Comparison of ENCODE assay signal across 18 cellular contexts in the genomic region with DNA sequence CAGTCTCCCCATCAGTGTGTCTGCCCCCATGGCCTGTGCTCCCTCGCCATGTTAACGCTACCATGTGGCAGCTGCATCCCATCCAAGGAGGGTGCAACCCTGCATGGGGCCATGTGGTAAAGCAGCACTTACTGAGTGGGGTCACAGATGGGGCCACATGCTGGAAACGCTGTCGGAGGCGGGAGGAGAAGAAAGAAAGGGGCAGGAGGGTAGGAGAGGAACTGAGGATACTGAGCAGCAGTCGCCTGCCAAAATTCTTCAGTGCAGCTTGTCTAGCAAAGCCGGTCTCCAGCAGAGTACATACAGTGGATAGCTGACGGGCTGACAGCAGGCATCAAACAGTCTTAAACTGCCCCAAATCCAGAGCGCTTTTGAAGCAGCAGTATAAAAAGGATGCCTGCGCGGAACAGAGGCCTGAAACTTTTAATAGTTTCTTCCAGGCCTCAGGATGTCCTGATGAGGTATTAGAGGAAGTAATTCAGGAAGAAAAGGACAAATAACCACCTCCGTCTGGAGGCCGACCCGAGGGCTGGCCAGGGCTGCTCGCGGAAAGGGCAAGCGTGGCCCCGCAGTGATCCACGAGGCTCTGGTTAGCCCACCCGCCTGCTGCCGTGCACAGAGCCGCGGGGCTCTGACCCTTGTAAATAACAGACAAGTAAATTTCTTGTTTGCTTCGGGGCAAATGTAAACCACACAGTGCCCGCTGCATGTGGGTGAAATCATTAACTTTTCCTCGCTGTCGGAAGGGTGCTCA.
DNase-seq lines count a peak whose midpoint lies in the region; ATAC-seq and TF ChIP-seq lines count a peak whose summit lies in the region.
"Had no signal": no experiment of that assay in that cellular context is flagged by ENCODE, and none has a peak within 500 bp of the region (broad histone marks: within the 10 kb centered on the region; RNA-seq: fewer than 3 reads in every experiment).

No MANE protein-coding gene starts in this region.

- H3K9me3 Mint-ChIP-seq in MCF 10A (ENCODE audit: unreplicated experiment): no peaks in the 10 kb centered on the region
- peaks cover 8% of the 10 kb centered on the region for H3K9me3 Mint-ChIP-seq in activated CD8-positive, alpha-beta T cell treated with anti-CD3 and anti-CD28 coated beads, Interleukin-2, amount 10 ng/mL, durations not matched to agents 7 days and 5 days (ENCODE audit: insufficient read depth)
- H3K9me3 Mint-ChIP-seq: natural killer cell had no signal

- DNase-seq in MCF 10A (ENCODE audit: unreplicated experiment): no peak
- DNase-seq in mammary epithelial cell: no peak
- DNase-seq in activated CD8-positive, alpha-beta T cell treated with anti-CD3 and anti-CD28 coated beads, Interleukin-2, amount 10 ng/mL, durations not matched to agents 7 days and 5 days: no peak
- no peak for DNase-seq in mesenchymal stem cell
- DNase-seq in aorta: peak; percentile 27 to 65
- DNase-seq in Peyer's patch: no peak
- no peak for DNase-seq in NK-92 (lab: John Stamatoyannopoulos, UW; ENCODE audit: unreplicated experiment)
- DNase-seq: activated CD4-positive, alpha-beta T cell treated with anti-CD3 and anti-CD28 coated beads for 1 hour; activated T-cell treated with anti-CD3 and anti-CD28 coated beads, Interleukin-2, amount 50 U/mL, for 48 hours; effector CD8-positive, alpha-beta T cell; GM23248; left lung; natural killer cell; NCI-H2107; RPMI8226 had no signal

- BruUV-seq in MCF 10A (replicated peaks; lab: Mats Ljungman, UMichigan): no TSS peak
- no TSS peak for BruUV-seq in mammary epithelial cell (replicated peaks; lab: Mats Ljungman, UMichigan)

- H3K4ac ChIP-seq in mesenchymal stem cell (ENCODE audit: low read depth in 1 of 2, low read length in 2 of 2): no peak overlapping the region

- H3K9me3 ChIP-seq in mammary epithelial cell (replicated peaks; ENCODE audit: insufficient read depth, low read length) (no peaks in the 10 kb centered on the region), mesenchymal stem cell (ENCODE audit: control insufficient read depth, low read length) (no peaks in the 10 kb centered on the region), aorta (ENCODE audit: control insufficient read depth, low read length) (no peaks in the 10 kb centered on the region), Peyer's patch (no peaks in the 10 kb centered on the region)

- CTCF ChIA-PET in MCF 10A (lab: Yijun Ruan, JAX): interaction anchor here (0.6 to 3.7 kb wide), 3 partner anchors 144 to 296 kb away, joined by 4 to 16 read pairs (median 5); no protein-coding TSS in a partner anchor
- CTCF ChIA-PET in mammary epithelial cell (lab: Charles Lee; ENCODE audit: low non-redundant PET): no interaction called here
- CTCF ChIA-PET in activated CD8-positive, alpha-beta T cell treated with anti-CD3 and anti-CD28 coated beads, Interleukin-2, amount 10 ng/mL, durations not matched to agents 7 days and 5 days (lab: Charles Lee): interaction anchor here (2.0 kb wide), 1 partner anchor 76 kb away, joined by 9 read pairs; no protein-coding TSS in a partner anchor

- H3K4me3 ChIP-seq in mammary epithelial cell (replicated peaks in 1 of 3; ENCODE audit: insufficient read depth in 1 of 3, low read depth in 2 of 3, low read length in 3 of 3): no peak overlapping the region
- H3K4me3 ChIP-seq in mesenchymal stem cell (ENCODE audit: insufficient read depth in 1 of 2, low read depth in 1 of 2, low read length in 2 of 2): no peak overlapping the region
- no peak overlapping the region for H3K4me3 ChIP-seq in aorta (ENCODE audit: low read length in 2 of 2)
- H3K4me3 ChIP-seq in Peyer's patch: no peak overlapping the region
- H3K4me3 ChIP-seq: GM23248, left lung, tibial nerve had no signal

- H4K8ac ChIP-seq in mesenchymal stem cell (ENCODE audit: low read length): peak overlapping the region; percentile 15

- H3K79me1 ChIP-seq in mesenchymal stem cell (replicated peaks; ENCODE audit: low read length, poor library complexity, severe bottlenecking): peaks cover 11% of the 10 kb centered on the region

- no peak overlapping the region for H2BK5ac ChIP-seq in mesenchymal stem cell (ENCODE audit: low read depth, low read length, poor library complexity, severe bottlenecking)

- no peak overlapping the region for H2AK5ac ChIP-seq in mesenchymal stem cell (ENCODE audit: low read length, severe bottlenecking)

- H2BK120ac ChIP-seq in mesenchymal stem cell (ENCODE audit: low read depth, low read length): no peak overlapping the region

- no peaks in the 10 kb centered on the region for H3K79me2 ChIP-seq in mammary epithelial cell (ENCODE audit: insufficient read depth, low read length)

- no peaks in the 10 kb centered on the region for H3K27me3 Mint-ChIP-seq in MCF 10A (ENCODE audit: insufficient read depth, unreplicated experiment)
- H3K27me3 Mint-ChIP-seq in activated CD8-positive, alpha-beta T cell treated with anti-CD3 and anti-CD28 coated beads, Interleukin-2, amount 10 ng/mL, durations not matched to agents 7 days and 5 days (ENCODE audit: low read depth): no peaks in the 10 kb centered on the region

- H3K36me3 ChIP-seq in mammary epithelial cell (ENCODE audit: insufficient read depth, low read length): no peaks in the 10 kb centered on the region
- H3K36me3 ChIP-seq in mesenchymal stem cell (ENCODE audit: control insufficient read depth in 1 of 2, insufficient read depth in 2 of 2, low read depth in 1 of 2, low read length in 2 of 2): no peaks in the 10 kb centered on the region
- H3K36me3 ChIP-seq in aorta (ENCODE audit: control insufficient read depth in 1 of 2, insufficient read depth in 2 of 2, low read length in 1 of 2): no peaks in the 10 kb centered on the region
- H3K36me3 ChIP-seq in Peyer's patch: no peaks in the 10 kb centered on the region
- H3K36me3 ChIP-seq: left lung, tibial nerve had no signal

- H3K14ac ChIP-seq in mesenchymal stem cell (ENCODE audit: low read length in 2 of 2): peak overlapping the region in 1 of 2 experiments; percentile 45

- peaks cover 2% of the 10 kb centered on the region for H3K4me1 ChIP-seq in mammary epithelial cell (ENCODE audit: insufficient read depth, low read length)
- peaks cover 5% of the 10 kb centered on the region for H3K4me1 ChIP-seq in mesenchymal stem cell (ENCODE audit: control insufficient read depth, insufficient read depth, low read depth, low read length)
- peaks cover 0 to 3% of the 10 kb centered on the region in 2 donors for H3K4me1 ChIP-seq in aorta (ENCODE audit: control insufficient read depth in 1 of 2, insufficient read depth in 2 of 2, low read length in 2 of 2)
- H3K4me1 ChIP-seq in Peyer's patch: peaks cover 0 to 5% (median 1%) of the 10 kb centered on the region in 4 donors

- H3K27ac ChIP-seq in mammary epithelial cell (ENCODE audit: insufficient read depth, low read depth, low read length): no peak overlapping the region
- H3K27ac ChIP-seq in mesenchymal stem cell (ENCODE audit: low read length, poor library complexity, severe bottlenecking): no peak overlapping the region
- H3K27ac ChIP-seq in aorta (ENCODE audit: low read depth in 1 of 2, low read length in 2 of 2): no peak overlapping the region
- H3K27ac ChIP-seq in Peyer's patch: no peak overlapping the region
- H3K27ac ChIP-seq: GM23248, left lung, tibial nerve had no signal

- no peaks in the 10 kb centered on the region for H3K27me3 ChIP-seq in mammary epithelial cell (ENCODE audit: insufficient read depth, low read length)
- peaks cover 0 to 4% of the 10 kb centered on the region in 2 experiments for H3K27me3 ChIP-seq in mesenchymal stem cell (ENCODE audit: control insufficient read depth in 1 of 2, insufficient read depth in 1 of 2, low read length in 2 of 2)
- H3K27me3 ChIP-seq in aorta (ENCODE audit: control insufficient read depth in 1 of 2, insufficient read depth in 2 of 2, low read length in 1 of 2): no peaks in the 10 kb centered on the region
- H3K27me3 ChIP-seq in Peyer's patch: no peaks in the 10 kb centered on the region
- H3K27me3 ChIP-seq: left lung, tibial nerve had no signal

- H3K4me2 ChIP-seq in mammary epithelial cell (ENCODE audit: insufficient read depth, low read depth, low read length): no peak overlapping the region
- H3K4me2 ChIP-seq in mesenchymal stem cell (ENCODE audit: low read length, poor library complexity, severe bottlenecking): no peak overlapping the region

- TF ChIP-seq CTCF in MCF 10A (IDR thresholded peaks at IDR 0.05; ENCODE audit: unreplicated experiment) (no peak), mammary epithelial cell (conservative IDR thresholded peaks at IDR 0.05 in 1 of 2, IDR thresholded peaks at IDR 0.05 in 1 of 2; ENCODE audit: extremely low read depth in 1 of 2, insufficient read depth in 1 of 2, low read depth in 1 of 2, low read length in 2 of 2) (no peak), Peyer's patch (IDR thresholded peaks at IDR 0.05) (no peak)

- TF ChIP-seq POLR2A in Peyer's patch (IDR thresholded peaks at IDR 0.05): no peak

- no peak overlapping the region for H3K4me3 Mint-ChIP-seq in MCF 10A (ENCODE audit: unreplicated experiment)
- no peak overlapping the region for H3K4me3 Mint-ChIP-seq in activated CD8-positive, alpha-beta T cell treated with anti-CD3 and anti-CD28 coated beads, Interleukin-2, amount 10 ng/mL, durations not matched to agents 7 days and 5 days
- H3K4me3 Mint-ChIP-seq: natural killer cell had no signal

- no peak for ATAC-seq in activated CD8-positive, alpha-beta T cell treated with anti-CD3 and anti-CD28 coated beads, Interleukin-2, amount 10 ng/mL, durations not matched to agents 7 days and 5 days
- no peak for ATAC-seq in aorta (ENCODE audit: low FRiP score)
- no peak for ATAC-seq in HG03432 (IDR thresholded peaks at IDR 0.05; ENCODE audit: unreplicated experiment)
- ATAC-seq: HepG2, left lung, natural killer cell had no signal

- POLR2A ChIA-PET in MCF 10A (lab: Yijun Ruan, JAX): no interaction called here
- POLR2A ChIA-PET in activated CD8-positive, alpha-beta T cell treated with anti-CD3 and anti-CD28 coated beads, Interleukin-2, amount 10 ng/mL, durations not matched to agents 7 days and 5 days (lab: Charles Lee): no interaction called here

- intact Hi-C loops in MCF 10A (cut with micrococcal nuclease): loop anchor here (5.0 kb wide), 3 partner anchors 146 to 464 kb away; partner anchors contain the start of gene MSI2
- intact Hi-C loops in mammary epithelial cell (cut with micrococcal nuclease): loop anchor here (2.0 to 5.0 kb wide), 2 partner anchors 339 to 465 kb away; partner anchors contain the start of gene MSI2
- intact Hi-C loops in aorta (cut with DNase I): loop anchor here (5.0 kb wide), 2 partner anchors 76 to 236 kb away; no protein-coding TSS in a partner anchor

- peaks cover 14% of the 10 kb centered on the region for H3K36me3 Mint-ChIP-seq in MCF 10A (ENCODE audit: insufficient read depth, unreplicated experiment)
- peaks cover 54% of the 10 kb centered on the region for H3K36me3 Mint-ChIP-seq in activated CD8-positive, alpha-beta T cell treated with anti-CD3 and anti-CD28 coated beads, Interleukin-2, amount 10 ng/mL, durations not matched to agents 7 days and 5 days (ENCODE audit: low read depth)
- H3K36me3 Mint-ChIP-seq: natural killer cell had no signal

- WGBS in mammary epithelial cell (ENCODE audit: low coverage, missing lambda C conversion rate): 88% methylated on average over 19 of the region's 27 CpGs
- WGBS in mesenchymal stem cell: 65% methylated on average over 27 of the region's 27 CpGs
- 91 to 95% methylated on average over 27 of the region's 27 CpGs for WGBS in aorta, 2 donors

- H3K9ac ChIP-seq in mammary epithelial cell (ENCODE audit: insufficient read depth, low read length) (no peak overlapping the region), mesenchymal stem cell (ENCODE audit: low read length) (no peak overlapping the region)
- H3K9ac ChIP-seq: GM23248 had no signal

- in situ Hi-C loops in mammary epithelial cell (cut with MboI; ENCODE audit: low sequenced_read_pairs in 2 of 2): loop anchor here in 1 of 2 donors (25.0 kb wide), 2 partner anchors 141 to 216 kb away; partner anchors contain the start of gene CCDC182

- no peak overlapping the region for H3K23ac ChIP-seq in mesenchymal stem cell (ENCODE audit: low read length in 2 of 2)

- no peak overlapping the region for H2BK15ac ChIP-seq in mesenchymal stem cell (ENCODE audit: low read depth, poor library complexity, severe bottlenecking)

- peak overlapping the region in 1 of 2 experiments; percentile 52 for H3K18ac ChIP-seq in mesenchymal stem cell (ENCODE audit: low read depth in 1 of 2, low read length in 2 of 2)

- no peak overlapping the region for H2AFZ ChIP-seq in mammary epithelial cell (ENCODE audit: low read depth, low read length)
- no peak overlapping the region for H2AFZ ChIP-seq in mesenchymal stem cell (ENCODE audit: low read depth, low read length)
- H2AFZ ChIP-seq: GM23248 had no signal

- H2BK12ac ChIP-seq in mesenchymal stem cell (ENCODE audit: low read length in 2 of 2): no peak overlapping the region

- H3K4me1 Mint-ChIP-seq in MCF 10A (ENCODE audit: insufficient read depth, unreplicated experiment): peaks cover 8% of the 10 kb centered on the region
- peaks cover 65% of the 10 kb centered on the region for H3K4me1 Mint-ChIP-seq in activated CD8-positive, alpha-beta T cell treated with anti-CD3 and anti-CD28 coated beads, Interleukin-2, amount 10 ng/mL, durations not matched to agents 7 days and 5 days (ENCODE audit: low read depth)

- H3K27ac Mint-ChIP-seq in MCF 10A (ENCODE audit: low read depth, unreplicated experiment): peak overlapping the region; percentile 21
- peak overlapping the region; percentile 75 for H3K27ac Mint-ChIP-seq in activated CD8-positive, alpha-beta T cell treated with anti-CD3 and anti-CD28 coated beads, Interleukin-2, amount 10 ng/mL, durations not matched to agents 7 days and 5 days
- H3K27ac Mint-ChIP-seq: natural killer cell had no signal

- dilution Hi-C loops in mammary epithelial cell (cut with HindIII; ENCODE audit: low sequenced_read_pairs): loop anchor here (5.0 kb wide), 2 partner anchors 34 to 76 kb away; no protein-coding TSS in a partner anchor

- H4K20me1 ChIP-seq in mammary epithelial cell (ENCODE audit: insufficient read depth, low read length): no peaks in the 10 kb centered on the region

- H4K91ac ChIP-seq in mesenchymal stem cell (ENCODE audit: low read length): no peak overlapping the region

Comparison
In these comparisons a context has a peak if more than half of its experiments do, and no peak if none do; other contexts are left out.
1. DNase-seq: peak in aorta (2 of 2); none in MCF 10A (single experiment), mammary epithelial cell (single experiment), activated CD8-positive, alpha-beta T cell treated with anti-CD3 and anti-CD28 coated beads, Interleukin-2, amount 10 ng/mL, durations not matched to agents 7 days and 5 days (single experiment), mesenchymal stem cell (single experiment), Peyer's patch (0 of 3) and NK-92 (single experiment).